In the genomic region with DNA sequence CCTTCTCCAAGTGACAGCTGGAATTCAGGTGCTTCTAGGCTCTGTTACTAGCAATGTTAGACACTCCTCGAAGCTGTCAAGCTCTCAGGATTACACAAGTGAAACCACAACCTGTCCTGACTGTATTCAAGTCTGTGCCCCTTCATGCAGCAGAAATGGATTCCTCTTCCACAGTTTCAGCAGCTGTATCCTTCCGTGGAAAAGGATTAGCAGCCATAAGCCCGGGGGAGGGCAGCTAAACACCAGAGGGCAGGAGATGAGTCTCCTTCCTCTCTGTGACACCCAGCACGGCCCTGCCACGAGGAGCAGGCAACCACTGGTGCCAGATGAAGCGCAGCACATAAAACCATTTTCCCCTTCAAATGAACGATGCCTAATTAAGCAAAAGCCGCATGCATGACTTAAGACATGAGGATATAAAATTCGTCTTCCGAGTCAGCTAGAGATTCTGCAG, we compare ENCODE assay signal across 8 cellular contexts. TPM values are rescaled to one million over a fixed set of nuclear protein-coding genes. Genes with fewer than 3 reads are reported as not detected.
DNase-seq lines count a peak whose midpoint lies in the region; ATAC-seq, FAIRE-seq and TF ChIP-seq lines count a peak whose summit lies in the region.

No MANE protein-coding gene starts in this region.

- TF ChIP-seq CTCF in H1 (IDR thresholded peaks at IDR 0.05; ENCODE audit: control extremely low read depth in 1 of 3, insufficient read depth in 1 of 3, low read depth in 1 of 3, low read length in 3 of 3) (no peak), mucosa of descending colon (IDR thresholded peaks at IDR 0.05) (no peak)

- H3K4me3 ChIP-seq in H1 (ENCODE audit: extremely low read depth in 1 of 4, insufficient read depth in 2 of 4, low read depth in 3 of 4, low read length in 4 of 4) = peak overlapping the region; percentile 53 to 88 (median 76); a peak in 7 of 8 replicates
- no peak overlapping the region for H3K4me3 ChIP-seq in mucosa of descending colon

- H3K4me1 ChIP-seq in H1 (replicated peaks in 1 of 4; ENCODE audit: control insufficient read depth in 3 of 4, insufficient read depth in 4 of 4, low read length in 3 of 4) (peaks cover 6 to 8% (median 7%) of the 10 kb centered on the region in 4 experiments; a peak in 6 of 7 replicates), mucosa of descending colon (ENCODE audit: low read depth) (peaks cover 12% of the 10 kb centered on the region)

- no peak overlapping the region for H3K56ac ChIP-seq in H1 (replicated peaks; ENCODE audit: insufficient read length, low read depth, low read length)

- H2BK15ac ChIP-seq in H1 (ENCODE audit: low read length) = no peak overlapping the region

- intact Hi-C loops in mucosa of descending colon (cut with DNase I, micrococcal nuclease) = loop anchor here in 1 of 2 donors (5.0 kb wide), 1 partner anchor 60 kb away; no protein-coding TSS in a partner anchor

- CTCF ChIA-PET in H1 (lab: Charles Lee; ENCODE audit: partially characterized antibody) = interaction anchor here (0.6 to 4.3 kb wide), 20 partner anchors 9 to 190 kb away, joined by 3 to 19 read pairs (median 4); no protein-coding TSS in a partner anchor

- H3K36me3 ChIP-seq in H1 (ENCODE audit: control insufficient read depth in 2 of 4, insufficient read depth in 4 of 4, low read length in 3 of 4) (no peaks in the 10 kb centered on the region), mucosa of descending colon (ENCODE audit: low read depth) (no peaks in the 10 kb centered on the region)

- no peaks in the 10 kb centered on the region for H3K79me1 ChIP-seq in H1 (ENCODE audit: low read depth, low read length)

- H3K4me2 ChIP-seq in H1 (ENCODE audit: insufficient read depth in 1 of 2, low read depth in 2 of 2, low read length in 2 of 2) = peak overlapping the region; percentile 80 to 90

- H3K27ac ChIP-seq in H1 (ENCODE audit: low read depth, low read length) = no peak overlapping the region

- no peak for TF ChIP-seq POLR2A in H1 (IDR thresholded peaks at IDR 0.05; ENCODE audit: control extremely low read depth in 1 of 2, low read depth in 2 of 2, low read length in 2 of 2)

- no peaks in the 10 kb centered on the region for H3K79me2 ChIP-seq in H1 (ENCODE audit: control insufficient read depth in 1 of 2, insufficient read depth in 2 of 2, low read length in 2 of 2)

- no peak overlapping the region for H2BK20ac ChIP-seq in H1 (ENCODE audit: low read length)

- no peak overlapping the region for H2BK12ac ChIP-seq in H1 (ENCODE audit: low read depth, low read length)

- H3K9me3 ChIP-seq in H1 (ENCODE audit: insufficient read depth in 2 of 2, low read depth in 1 of 2, low read length in 1 of 2) (0 out of 4 replicates have a peak, but pooled peaks cover 0 to 3% of the 10 kb centered on the region in 2 experiments), mucosa of descending colon (no peaks in the 10 kb centered on the region)

- H4K20me1 ChIP-seq in H1 (replicated peaks in 1 of 2; ENCODE audit: control insufficient read depth in 1 of 2, insufficient read depth in 2 of 2, low read length in 2 of 2) = peaks cover 0 to 3% of the 10 kb centered on the region in 2 experiments

- H3K9ac ChIP-seq in H1 (replicated peaks in 1 of 4; ENCODE audit: extremely low read depth in 1 of 4, low read depth in 3 of 4, low read length in 3 of 4) = no peak overlapping the region

- no peak for TF ChIP-seq RAD21 in H1 (IDR thresholded peaks at IDR 0.05 in 1 of 2, conservative IDR thresholded peaks at IDR 0.05 in 1 of 2; ENCODE audit: low read depth in 2 of 2, low read length in 2 of 2)

- ATAC-seq in mucosa of descending colon (peak; percentile 39), GM19324 (IDR thresholded peaks at IDR 0.05; ENCODE audit: low FRiP score, unreplicated experiment) (no peak)

- no peak for TF ChIP-seq EP300 in H1 (IDR thresholded peaks at IDR 0.05; ENCODE audit: borderline replicate concordance in 1 of 2, low read depth in 2 of 2, low read length in 2 of 2)

- H4K5ac ChIP-seq in H1 (ENCODE audit: insufficient read length, low read depth, low read length) = no peak overlapping the region

- 70% methylated on average over 10 of the region's 10 CpGs; no CpG with 5 or more reads in 1 of the 2 experiments for WGBS in H1 (ENCODE audit: extremely low coverage in 1 of 2, insufficient coverage in 1 of 2, insufficient read length in 1 of 2, insufficient replicate concordance in 2 of 2, low coverage in 1 of 2, low lambda C conversion rate in 2 of 2, missing lambda C conversion rate in 1 of 2), 2 experiments

- H4K8ac ChIP-seq in H1 (ENCODE audit: extremely low read depth, insufficient read depth, low read length) = no peak overlapping the region

- no peak overlapping the region for H3K4ac ChIP-seq in H1 (replicated peaks; ENCODE audit: insufficient read length, low read depth, low read length)

- H3K27me3 ChIP-seq in H1 (replicated peaks in 1 of 4; ENCODE audit: control insufficient read depth in 3 of 4, extremely low read depth in 1 of 4, insufficient read depth in 3 of 4, low read length in 3 of 4) = peaks cover 0 to 19% (median 13%) of the 10 kb centered on the region in 4 experiments; a peak in 6 of 7 replicates

- no peak overlapping the region for H3K14ac ChIP-seq in H1 (ENCODE audit: insufficient read length)

- H4K91ac ChIP-seq in H1 (replicated peaks; ENCODE audit: insufficient read length, low read length) = no peak overlapping the region

- no peak overlapping the region for H3K18ac ChIP-seq in H1 (ENCODE audit: extremely low read depth, low read length)

- peaks cover 10% of the 10 kb centered on the region; the same call in 1 of the 2 replicates for H3K23me2 ChIP-seq in H1 (ENCODE audit: low read depth, low read length)

- H2BK5ac ChIP-seq in H1 (ENCODE audit: low read depth, low read length) = no peak overlapping the region

- H2BK120ac ChIP-seq in H1 (replicated peaks; ENCODE audit: low read depth, low read length) = no peak overlapping the region

- H2AFZ ChIP-seq in H1 (ENCODE audit: low read length) = no peak overlapping the region; the same call in 1 of the 2 replicates

- H2AK5ac ChIP-seq in H1 (ENCODE audit: low read depth, low read length) = no peak overlapping the region

- H3K23ac ChIP-seq in H1 (ENCODE audit: insufficient read length) = no peak overlapping the region

- FAIRE-seq in H1 (lab: Jason Lieb, UNC) = no peak

- DNase-seq in NCI-H146 (lab: John Stamatoyannopoulos, UW) (peak; percentile 20), NCI-H146 treated with DMSO at 0.1 percent for 48 hours (lab: John Stamatoyannopoulos, UW; ENCODE audit: unreplicated experiment) (no peak), NCI-H69 (lab: John Stamatoyannopoulos, UW) (peak; percentile 59), H1 (ENCODE audit: low read depth in 1 of 2, low spot score in 2 of 2) (no peak), mucosa of descending colon (peak; percentile 57 to 72 (median 59))
- DNase-seq in activated CD8-positive, alpha-beta memory T cell treated with anti-CD3 and anti-CD28 coated beads for 48 hours (ENCODE audit: low read depth in 2 of 3, low spot score in 2 of 3) = peak; percentile 18 to 36 (median 34)
- peak; percentile 40 for DNase-seq in stimulated activated naive CD4-positive, alpha-beta T cell treated with Interleukin-2 at 50 U/mL for 16 hours (lab: John Stamatoyannopoulos, UW)

- POLR2A ChIA-PET in H1 (lab: Charles Lee; ENCODE audit: partially characterized antibody) = interaction anchor here (1.2 kb wide), 2 partner anchors 10 to 60 kb away, joined by 3 to 4 read pairs; no protein-coding TSS in a partner anchor

TF ChIP-seq in H1, 55 proteins besides CTCF, POLR2A, EP300 and RAD21:
- TF ChIP-seq CBX5 (IDR thresholded peaks at IDR 0.05; ENCODE audit: low read depth, low read length) (no peak), RNF2 (IDR thresholded peaks at IDR 0.05; ENCODE audit: borderline replicate concordance, low read depth, low read length, missing control alignments, poor library complexity, severe bottlenecking) (no peak), JUND (IDR thresholded peaks at IDR 0.05; ENCODE audit: low read length) (no peak)
TF ChIP-seq in H1: peak in this region for 0.

RNA-seq across cellular contexts. Expression of a gene that starts 1.2 kb away (rescaled TPM):
- 3.0 and 4.5 TPM in 2 replicates for total RNA-seq in H1 (2021; fragmentation: NEBNext Ultra II Directional; extraction: Animal tissue kit (Norgen Biotek cat#: 25700))
- 1.6 and 1.9 TPM in 2 replicates for polyA plus RNA-seq in H1 (2011; rRNA removed)
- 2.4 TPM for polyA plus RNA-seq in H1 (2011; cell fraction: cytosol; rRNA removed)
- 1.8 TPM for polyA plus RNA-seq in H1 (2011; cell fraction: nucleus; rRNA removed)
- polyA plus RNA-seq in H1 (2012, experiment 1 of 2) = 2.3 to 3.2 TPM (median 2.6 TPM) in 4 replicates
- 1.3 TPM for polyA plus RNA-seq in H1 (2012, experiment 2 of 2)
- polyA plus RNA-seq in H1 (2013, experiment 1 of 2) = 3.6 TPM
- 3.3 TPM for polyA plus RNA-seq in H1 (2013, experiment 2 of 2)
- 4.4 and 6.3 TPM in 2 replicates for polyA minus RNA-seq in H1 (2011; rRNA and poly(A)+ RNA removed)
- 2.9 TPM for polyA minus RNA-seq in H1 (2011; cell fraction: cytosol; rRNA and poly(A)+ RNA removed)
- polyA minus RNA-seq in H1 (2011; cell fraction: nucleus; rRNA and poly(A)+ RNA removed) = 8.2 TPM
- total RNA-seq in mucosa of descending colon = 10 to 100 TPM in 1 of 3 donors, 1 to 10 TPM in 2; 5.0 to 19.0 (median 5.4) TPM

Comparison
In these comparisons a context has a peak if more than half of its experiments do, and no peak if none do; other contexts are left out.
1. DNase-seq: peak in NCI-H146 (single experiment), NCI-H69 (single experiment), activated CD8-positive, alpha-beta memory T cell treated with anti-CD3 and anti-CD28 coated beads for 48 hours (3 of 3), mucosa of descending colon (3 of 3) and stimulated activated naive CD4-positive, alpha-beta T cell treated with Interleukin-2 at 50 U/mL for 16 hours (single experiment); none in NCI-H146 treated with DMSO at 0.1 percent for 48 hours (single experiment) and H1 (0 of 2).